ENCODE assay signal across 9 cellular contexts in the genomic region with DNA sequence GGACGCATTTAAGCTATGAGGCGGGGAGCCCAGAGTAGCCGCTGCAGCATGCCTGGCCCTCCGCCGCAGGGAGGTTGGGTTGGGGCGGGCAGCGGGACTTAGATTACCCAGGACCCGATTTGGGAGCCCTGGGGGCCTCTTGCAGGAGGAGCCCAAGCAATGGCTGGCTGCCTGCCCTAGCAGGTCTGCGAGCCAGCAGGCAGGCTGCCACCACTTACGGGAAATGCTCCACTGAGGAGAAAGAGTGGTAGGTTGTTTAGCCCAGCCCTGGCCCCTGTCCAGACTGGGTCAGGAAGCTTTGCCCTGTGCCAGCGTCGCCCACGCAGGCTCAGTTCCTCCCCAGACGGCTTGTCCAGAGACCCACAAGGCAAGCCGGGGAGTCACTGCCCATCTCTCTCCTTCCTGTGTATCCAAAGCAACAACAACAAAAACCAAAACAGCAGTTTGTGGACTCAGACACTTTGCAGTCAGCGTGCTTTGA. TPM values are rescaled to one million over a fixed set of nuclear protein-coding genes. Genes with fewer than 3 reads are reported as not detected.
DNase-seq lines count a peak whose midpoint lies in the region; ATAC-seq and TF ChIP-seq lines count a peak whose summit lies in the region.
"Had no signal": no experiment of that assay in that cellular context is flagged by ENCODE, and none has a peak within 500 bp of the region (broad histone marks: within the 10 kb centered on the region; RNA-seq: fewer than 3 reads in every experiment).

No MANE protein-coding gene starts in this region.

- in situ Hi-C loops in Panc1 (cut with HindIII; ENCODE audit: low pct_unique_long_range_greater_than_20kb, low sequenced_read_pairs) = no loop called here

- H3K36me3 ChIP-seq in Panc1 (ENCODE audit: control insufficient read depth, insufficient read depth, low read length) (no peaks in the 10 kb centered on the region), muscle layer of duodenum (ENCODE audit: control insufficient read depth in 1 of 2, insufficient read depth in 2 of 2, low read length in 2 of 2) (no peaks in the 10 kb centered on the region)

- DNase-seq in C1 segment of cervical spinal cord (lab: John Stamatoyannopoulos, UW) (peak; percentile 27 to 97 (median 84)), Panc1 (ENCODE audit: low read depth, low spot score) (no peak), NCI-H526 treated with DMSO at 0.1 percent for 48 hours (lab: John Stamatoyannopoulos, UW) (no peak)
- no peak for DNase-seq in activated T-helper 2 cell treated with anti-CD3 and anti-CD28 coated beads, Interferon-gamma antibody, Interleukin-2, Interleukin-4, amounts not matched to agents 10 μg/mL and 5 μg/mL and 100 μg/mL, durations not matched to agents 14 hours and 24 hours and 36 hours (ENCODE audit: low spot score)

- no peak for TF ChIP-seq CTCF in Panc1 (IDR thresholded peaks at IDR 0.05)

- peaks cover 16% of the 10 kb centered on the region for H3K27me3 Mint-ChIP-seq in activated T-helper 2 cell treated with anti-CD3 and anti-CD28 coated beads, Interferon-gamma antibody, Interleukin-2, Interleukin-4, amounts not matched to agents 10 μg/mL and 5 μg/mL and 100 μg/mL, durations not matched to agents 14 hours and 24 hours and 36 hours (ENCODE audit: low read depth)

- POLR2A ChIA-PET in Panc1 (lab: Charles Lee) = no interaction called here

- intact Hi-C loops in Panc1 (cut with micrococcal nuclease; ENCODE audit: unreplicated experiment) = no loop called here
- intact Hi-C loops in activated T-helper 2 cell treated with anti-CD3 and anti-CD28 coated beads, Interferon-gamma antibody, Interleukin-2, Interleukin-4, amounts not matched to agents 10 μg/mL and 5 μg/mL and 100 μg/mL, durations not matched to agents 14 hours and 24 hours and 36 hours (cut with micrococcal nuclease) = no loop called here

- H3K4me3 Mint-ChIP-seq in activated T-helper 2 cell treated with anti-CD3 and anti-CD28 coated beads, Interferon-gamma antibody, Interleukin-2, Interleukin-4, amounts not matched to agents 10 μg/mL and 5 μg/mL and 100 μg/mL, durations not matched to agents 14 hours and 24 hours and 36 hours (ENCODE audit: low read depth) = no peak overlapping the region

- H3K27me3 ChIP-seq in Panc1 (ENCODE audit: control insufficient read depth, insufficient read depth, low read length) = no peaks in the 10 kb centered on the region
- H3K27me3 ChIP-seq in muscle layer of duodenum (ENCODE audit: low read depth, low read length) = no peaks in the 10 kb centered on the region

- 0 out of 4 replicates have a peak overlapping the region, but pooled peaks of 1 of the 2 experiments have one; percentile 8 for H3K4me3 ChIP-seq in Panc1 (ENCODE audit: low read depth in 2 of 2, low read length in 2 of 2)
- H3K4me3 ChIP-seq in muscle layer of duodenum (ENCODE audit: low read depth in 1 of 2, low read length in 2 of 2) = peak overlapping the region in 1 of 2 donors; percentile 32

- no peak overlapping the region for H3K27ac Mint-ChIP-seq in activated T-helper 2 cell treated with anti-CD3 and anti-CD28 coated beads, Interferon-gamma antibody, Interleukin-2, Interleukin-4, amounts not matched to agents 10 μg/mL and 5 μg/mL and 100 μg/mL, durations not matched to agents 14 hours and 24 hours and 36 hours

- H3K36me3 Mint-ChIP-seq in activated T-helper 2 cell treated with anti-CD3 and anti-CD28 coated beads, Interferon-gamma antibody, Interleukin-2, Interleukin-4, amounts not matched to agents 10 μg/mL and 5 μg/mL and 100 μg/mL, durations not matched to agents 14 hours and 24 hours and 36 hours (ENCODE audit: low read depth) = no peaks in the 10 kb centered on the region

- ATAC-seq in Panc1 = peak; percentile 74
- ATAC-seq in esophagus mucosa = peak; percentile 78
- ATAC-seq in HG03045 (IDR thresholded peaks at IDR 0.05; ENCODE audit: unreplicated experiment) = no peak
- ATAC-seq in GM18858 (IDR thresholded peaks at IDR 0.05; ENCODE audit: unreplicated experiment) = no peak

- CTCF ChIA-PET in Panc1 (lab: Charles Lee) = no interaction called here

- H3K27ac ChIP-seq in Panc1 (ENCODE audit: low read length) = 0 out of 2 replicates have a peak overlapping the region, but pooled peaks have one; percentile 18
- H3K27ac ChIP-seq in muscle layer of duodenum (ENCODE audit: low read length) = peak overlapping the region; percentile 96

- H3K9me3 Mint-ChIP-seq in activated T-helper 2 cell treated with anti-CD3 and anti-CD28 coated beads, Interferon-gamma antibody, Interleukin-2, Interleukin-4, amounts not matched to agents 10 μg/mL and 5 μg/mL and 100 μg/mL, durations not matched to agents 14 hours and 24 hours and 36 hours = no peaks in the 10 kb centered on the region

- H3K4me1 ChIP-seq in Panc1 (ENCODE audit: control insufficient read depth, insufficient read depth, low read length) (peaks cover 15% of the 10 kb centered on the region), muscle layer of duodenum (ENCODE audit: control insufficient read depth in 1 of 2, insufficient read depth in 2 of 2, low read length in 2 of 2) (peaks cover 12 to 23% of the 10 kb centered on the region in 2 donors)

- H3K4me1 Mint-ChIP-seq in activated T-helper 2 cell treated with anti-CD3 and anti-CD28 coated beads, Interferon-gamma antibody, Interleukin-2, Interleukin-4, amounts not matched to agents 10 μg/mL and 5 μg/mL and 100 μg/mL, durations not matched to agents 14 hours and 24 hours and 36 hours (ENCODE audit: low read depth) = no peaks in the 10 kb centered on the region

- no TSS peak for BruUV-seq in Panc1 (replicated peaks; lab: Mats Ljungman, UMichigan)

- H3K9me3 ChIP-seq in Panc1 (ENCODE audit: control insufficient read depth, insufficient read depth, low read depth, low read length) (no peaks in the 10 kb centered on the region), muscle layer of duodenum (ENCODE audit: control insufficient read depth in 1 of 2, low read length in 2 of 2) (no peaks in the 10 kb centered on the region)

RNA-seq across cellular contexts. Expression of a gene that starts 10.3 kb away (rescaled TPM):
- not detected for total RNA-seq in Panc1 (2021; ENCODE audit: unreplicated experiment)
- 0.13 TPM for polyA plus RNA-seq in Panc1 (2012; ENCODE audit: insufficient read length)
- total RNA-seq in esophagus mucosa = not detected
- 0.05 TPM in 1 of 2 replicates, not detected in the other for total RNA-seq in activated T-helper 2 cell treated with anti-CD3 and anti-CD28 coated beads, Interferon-gamma antibody, Interleukin-2, Interleukin-4, amounts not matched to agents 10 μg/mL and 5 μg/mL and 100 μg/mL, durations not matched to agents 14 hours and 24 hours and 36 hours
- total RNA-seq: activated CD8-positive, alpha-beta memory T cell treated with anti-CD3 and anti-CD28 coated beads for 36 hours had no signal

RNA-seq across cellular contexts. Expression of a gene that starts 48.1 kb away (rescaled TPM):
- total RNA-seq in Panc1 (2021; ENCODE audit: unreplicated experiment) (0.41 TPM), esophagus mucosa (4.5 TPM)
- 0.79 TPM for polyA plus RNA-seq in Panc1 (2012; ENCODE audit: insufficient read length)
- 8.6 and 9.3 TPM in 2 replicates for total RNA-seq in activated T-helper 2 cell treated with anti-CD3 and anti-CD28 coated beads, Interferon-gamma antibody, Interleukin-2, Interleukin-4, amounts not matched to agents 10 μg/mL and 5 μg/mL and 100 μg/mL, durations not matched to agents 14 hours and 24 hours and 36 hours

Comparison
In these comparisons a context has a peak if more than half of its experiments do, and no peak if none do; other contexts are left out.
1. DNase-seq: peak in C1 segment of cervical spinal cord (14 of 14); none in Panc1 (single experiment), activated T-helper 2 cell treated with anti-CD3 and anti-CD28 coated beads, Interferon-gamma antibody, Interleukin-2, Interleukin-4, amounts not matched to agents 10 μg/mL and 5 μg/mL and 100 μg/mL, durations not matched to agents 14 hours and 24 hours and 36 hours (single experiment) and NCI-H526 treated with DMSO at 0.1 percent for 48 hours (single experiment).
2. ATAC-seq: peak in Panc1 (single experiment) and esophagus mucosa (single experiment); none in HG03045 (single experiment) and GM18858 (single experiment).